In genomic region chr15:71131601-71132357, GRCh38 we compare ENCODE assay signal across 32 cellular contexts. TPM values are rescaled to one million over a fixed set of nuclear protein-coding genes. Genes with fewer than 3 reads are reported as not detected.
DNase-seq lines count a peak whose midpoint lies in the region; ATAC-seq and TF ChIP-seq lines count a peak whose summit lies in the region.
"Had no signal": no experiment of that assay in that cellular context is flagged by ENCODE, and none has a peak within 500 bp of the region (broad histone marks: within the 10 kb centered on the region; RNA-seq: fewer than 3 reads in every experiment).

No MANE protein-coding gene starts in this region.

- no peak overlapping the region for H4K8ac ChIP-seq in trophoblast cell (ENCODE audit: low read depth, low read length)

- H3K4ac ChIP-seq in trophoblast cell (ENCODE audit: low read depth, low read length): no peak overlapping the region

- no peak overlapping the region for H3K23ac ChIP-seq in trophoblast cell (ENCODE audit: low read length)

- TF ChIP-seq POLR2A in GM18505 (IDR thresholded peaks at IDR 0.05; ENCODE audit: borderline replicate concordance, extremely low read depth, insufficient read depth, insufficient read length): no peak

- peak overlapping the region; percentile 70 for H3K9ac ChIP-seq in PC-3 (ENCODE audit: low read length)
- H3K9ac ChIP-seq in trophoblast cell (ENCODE audit: low read length): no peak overlapping the region

- H3K79me2 ChIP-seq in PC-3 (ENCODE audit: low read length): peaks cover 89% of the 10 kb centered on the region
- H3K79me2 ChIP-seq in trophoblast cell (ENCODE audit: control insufficient read depth, insufficient read depth, low read length, poor library complexity): no peaks in the 10 kb centered on the region

- intact Hi-C loops in PC-3 (cut with micrococcal nuclease): no loop called here

- H2BK120ac ChIP-seq in trophoblast cell (ENCODE audit: insufficient read depth, low read length, poor library complexity): no peak overlapping the region

- H2BK5ac ChIP-seq in trophoblast cell (ENCODE audit: low read depth, low read length, poor library complexity): no peak overlapping the region

- CTCF ChIA-PET in PC-3 (lab: Charles Lee): interaction anchor here (0.7 kb wide), 1 partner anchor 155 kb away, joined by 3 read pairs; no protein-coding TSS in a partner anchor

- H3K18ac ChIP-seq in trophoblast cell (ENCODE audit: low read length): no peak overlapping the region

- H3K9me2 ChIP-seq in PC-3 (replicated peaks; ENCODE audit: low read length): no peaks in the 10 kb centered on the region

- POLR2A ChIA-PET in PC-3 (lab: Charles Lee; ENCODE audit: unreplicated experiment): interaction anchor here (0.5 to 0.7 kb wide), 2 partner anchors 15 to 434 kb away, joined by 7 to 9 read pairs; no protein-coding TSS in a partner anchor

- ATAC-seq in PC-3: no peak
- ATAC-seq in GM18861 (IDR thresholded peaks at IDR 0.05; ENCODE audit: unreplicated experiment): no peak
- no peak for ATAC-seq in GM18505 (IDR thresholded peaks at IDR 0.05; ENCODE audit: unreplicated experiment)
- ATAC-seq: gastrocnemius medialis; K562; lower lobe of right lung; naive thymus-derived CD8-positive, alpha-beta T cell had no signal

- WGBS in trophoblast cell (ENCODE audit: extremely low coverage, insufficient coverage, insufficient read length): no CpG with 5 or more reads among the region's 5 CpGs

- H3K4me3 ChIP-seq in PC-3 (ENCODE audit: low read length): 0 out of 2 replicates have a peak overlapping the region, but pooled peaks have one; percentile 17
- H3K4me3 ChIP-seq in trophoblast cell (ENCODE audit: low read depth, low read length): no peak overlapping the region
- H3K4me3 ChIP-seq: esophagus squamous epithelium, gastrocnemius medialis, K562, lower lobe of right lung, sigmoid colon, stomach, tibial artery had no signal

- H4K91ac ChIP-seq in trophoblast cell (ENCODE audit: low read depth, low read length): no peak overlapping the region

- no peaks in the 10 kb centered on the region for H3K27me3 ChIP-seq in PC-3 (ENCODE audit: low read length)
- H3K27me3 ChIP-seq in trophoblast cell (ENCODE audit: insufficient read depth, low read length): no peaks in the 10 kb centered on the region
- H3K27me3 ChIP-seq: esophagus squamous epithelium, gastrocnemius medialis, sigmoid colon, stomach, tibial artery had no signal

- H3K27ac ChIP-seq in PC-3 (ENCODE audit: low read length) (peak overlapping the region; percentile 95), trophoblast cell (ENCODE audit: low read depth, low read length) (no peak overlapping the region)
- H3K27ac ChIP-seq: esophagus squamous epithelium, lower lobe of right lung, sigmoid colon, stomach, tibial artery had no signal

- H3K36me3 ChIP-seq in PC-3 (ENCODE audit: low read depth, low read length) (peaks cover 12% of the 10 kb centered on the region), trophoblast cell (ENCODE audit: control insufficient read depth in 1 of 2, insufficient read depth in 2 of 2, low read length in 2 of 2) (no peaks in the 10 kb centered on the region)
- H3K36me3 ChIP-seq: esophagus squamous epithelium, gastrocnemius medialis, lower lobe of right lung, sigmoid colon, stomach, tibial artery had no signal

- no peaks in the 10 kb centered on the region for H3K9me3 ChIP-seq in PC-3 (ENCODE audit: low read length)
- H3K9me3 ChIP-seq in trophoblast cell (ENCODE audit: insufficient read depth, low read depth, low read length): no peaks in the 10 kb centered on the region
- H3K9me3 ChIP-seq: esophagus squamous epithelium, gastrocnemius medialis, lower lobe of right lung, sigmoid colon, stomach, tibial artery had no signal

- peaks cover 52% of the 10 kb centered on the region for H3K4me1 ChIP-seq in PC-3 (ENCODE audit: insufficient read depth, low read length)
- peaks cover 3 to 7% of the 10 kb centered on the region in 2 experiments for H3K4me1 ChIP-seq in trophoblast cell (ENCODE audit: control insufficient read depth in 1 of 2, insufficient read depth in 2 of 2, low read length in 2 of 2)
- H3K4me1 ChIP-seq: lower lobe of right lung, sigmoid colon had no signal

- no peak overlapping the region for H4K12ac ChIP-seq in trophoblast cell (ENCODE audit: low read depth, low read length)

- H4K20me1 ChIP-seq in PC-3 (ENCODE audit: low read length): no peaks in the 10 kb centered on the region

- peaks cover 12% of the 10 kb centered on the region for H3F3A ChIP-seq in PC-3 (ENCODE audit: low read length, unreplicated experiment)

- BruUV-seq in PC-3 (replicated peaks; lab: Mats Ljungman, UMichigan): no TSS peak

- no peak overlapping the region for H3K14ac ChIP-seq in trophoblast cell (ENCODE audit: low read length)

- H3K4me2 ChIP-seq in PC-3 (ENCODE audit: low read length): peak overlapping the region; percentile 45
- H3K4me2 ChIP-seq in trophoblast cell (ENCODE audit: low read length): no peak overlapping the region

- DNase-seq in ELR (ENCODE audit: low read depth): peak; percentile 75
- peak; percentile 71 for DNase-seq in PC-3
- DNase-seq in dermis blood vessel endothelial cell: peak; percentile 62
- peak; percentile 79 to 81 for DNase-seq in trophoblast cell
- DNase-seq in activated T-cell treated with anti-CD3 and anti-CD28 coated beads, Interleukin-2, amount 50 U/mL, for 48 hours: no peak
- DNase-seq in NCI-H2227 treated with DMSO at 0.1 percent for 48 hours (lab: John Stamatoyannopoulos, UW): no peak
- DNase-seq: activated B cell treated with CpG ODN at 0.5 μM for 24 hours; activated gamma-delta T cell treated with Interleukin-2 at 50 U/mL for 16 hours; activated naive CD8-positive, alpha-beta T cell treated with anti-CD3 and anti-CD28 coated beads, Interleukin-2, amount 10 ng/mL, durations not matched to agents 7 days and 5 days; activated T-cell treated with anti-CD3 and anti-CD28 coated beads, Interleukin-2, amount 50 U/mL, for 24 hours; aorta; C1 segment of cervical spinal cord; central memory CD4-positive, alpha-beta T cell; DMS53; endodermal cell; esophagus squamous epithelium; gastrocnemius medialis; GDM1; kidney glomerular epithelial cell; lower lobe of right lung; naive thymus-derived CD8-positive, alpha-beta T cell; NCI-H1092 treated with DMSO at 0.1 percent for 48 hours; NCI-H187 treated with DMSO at 0.1 percent for 48 hours; NCI-H526 treated with DMSO at 0.1 percent for 48 hours; sigmoid colon; stimulated activated CD4-positive, alpha-beta T cell treated with anti-CD3 and anti-CD28 coated beads, Interleukin-4, amount 100 ng/mL, for 1 hour; stomach; tibial artery had no signal

- H2AFZ ChIP-seq in PC-3 (ENCODE audit: low read length) (no peak overlapping the region), trophoblast cell (ENCODE audit: insufficient read depth, low read length, poor library complexity) (no peak overlapping the region)

- TF ChIP-seq CTCF in PC-3 (conservative IDR thresholded peaks at IDR 0.05; ENCODE audit: low read depth, low read length): no peak

- no peak overlapping the region for H2AK5ac ChIP-seq in trophoblast cell (ENCODE audit: low read length)

- H2BK12ac ChIP-seq in trophoblast cell (ENCODE audit: low read length): no peak overlapping the region

- no peaks in the 10 kb centered on the region for H3K79me1 ChIP-seq in trophoblast cell (ENCODE audit: low read length)

RNA-seq across cellular contexts. Expression of gene THSD4, which starts 16.5 kb away (rescaled TPM):
- total RNA-seq in PC-3 (2014; rRNA removed) (29.0 and 39.3 TPM in 2 replicates), dermis blood vessel endothelial cell (34.2 and 38.4 TPM in 2 replicates)
- polyA plus RNA-seq in trophoblast cell (2013): 1.1 and 1.2 TPM in 2 replicates
- total RNA-seq: activated B cell treated with CpG ODN at 0.5 μM for 24 hours; activated naive CD8-positive, alpha-beta T cell treated with anti-CD3 and anti-CD28 coated beads, Interleukin-2, amount 10 ng/mL, durations not matched to agents 7 days and 5 days; naive thymus-derived CD8-positive, alpha-beta T cell; T-helper 1 cell treated with Interleukin-12 subunit alpha and Interleukin-12 subunit beta and Interleukin-4 antibody, amounts not matched to agents 30 ng/mL and 1 ng/mL, for 36 hours had no signal
- polyA plus RNA-seq: naive thymus-derived CD8-positive, alpha-beta T cell had no signal

Comparison
In these comparisons a context has a peak if more than half of its experiments do, and no peak if none do; other contexts are left out.
1. DNase-seq: peak in ELR (single experiment), PC-3 (single experiment), dermis blood vessel endothelial cell (single experiment) and trophoblast cell (2 of 2); none in activated T-cell treated with anti-CD3 and anti-CD28 coated beads, Interleukin-2, amount 50 U/mL, for 48 hours (0 of 2) and NCI-H2227 treated with DMSO at 0.1 percent for 48 hours (single experiment).